ENCODE assay signal across 8 cellular contexts in the genomic region with DNA sequence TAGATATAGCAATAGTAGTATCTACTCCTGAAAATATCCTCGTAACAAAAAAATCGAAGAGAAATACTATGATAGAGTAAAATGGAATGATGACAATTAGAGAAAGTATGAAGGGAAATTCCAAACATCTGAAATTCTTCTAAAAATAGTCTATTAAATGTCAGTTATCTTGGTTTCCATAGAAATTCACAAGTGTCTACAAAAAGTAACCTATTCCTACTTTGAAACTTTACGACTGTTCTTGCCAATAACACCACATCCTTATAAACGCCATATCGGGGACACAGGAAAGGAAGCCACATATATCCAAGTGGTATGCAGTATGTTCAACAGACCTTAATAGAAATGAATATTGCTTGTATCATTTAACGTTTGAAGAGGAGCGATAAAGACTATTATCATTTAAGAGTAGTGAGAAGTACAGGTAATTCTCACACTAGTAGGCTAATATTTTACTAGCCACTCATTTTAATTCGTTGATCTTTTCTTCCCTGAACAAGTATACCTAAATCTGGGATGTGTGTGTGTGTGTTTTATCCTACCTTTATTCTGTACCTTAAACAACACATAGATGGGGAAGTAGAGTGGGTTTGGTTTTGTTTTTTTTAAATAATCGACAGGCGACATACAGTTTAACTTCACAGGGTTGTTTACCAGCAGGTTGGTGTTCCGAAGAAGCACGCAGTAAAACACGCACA. TPM values are rescaled to one million over a fixed set of nuclear protein-coding genes. Genes with fewer than 3 reads are reported as not detected.
DNase-seq lines count a peak whose midpoint lies in the region; ATAC-seq and TF ChIP-seq lines count a peak whose summit lies in the region.

No MANE protein-coding gene starts in this region.

- 31 to 34% methylated on average over 13 of the region's 13 CpGs for WGBS in body of pancreas, 2 donors

- no peak for ATAC-seq in Right ventricle myocardium superior (ENCODE audit: poor library complexity)
- no peak for ATAC-seq in body of pancreas

- intact Hi-C loops in left ventricle myocardium inferior (cut with micrococcal nuclease) (no loop called here), Right ventricle myocardium superior (cut with DNase I) (no loop called here), uterus (cut with DNase I; ENCODE audit: low total_unique reads) (no loop called here), body of pancreas (cut with DNase I) (no loop called here)

- TF ChIP-seq POLR2A in uterus (IDR thresholded peaks at IDR 0.05) (no peak), body of pancreas (IDR thresholded peaks at IDR 0.05) (no peak)

- H3K4me1 ChIP-seq in left ventricle myocardium inferior, result peaks cover 23% of the 10 kb centered on the region
- no peaks in the 10 kb centered on the region for H3K4me1 ChIP-seq in uterus
- peaks cover 15% of the 10 kb centered on the region for H3K4me1 ChIP-seq in body of pancreas

- H3K4me3 ChIP-seq in left ventricle myocardium inferior (peak overlapping the region; percentile 77), kidney epithelial cell (ENCODE audit: low read depth, low read length) (peak overlapping the region; percentile 51), uterus (peak overlapping the region; percentile 49 to 70), body of pancreas (no peak overlapping the region)

- no peak for DNase-seq in left ventricle myocardium inferior
- DNase-seq in Right ventricle myocardium superior, result no peak
- DNase-seq in astrocyte of the hippocampus (ENCODE audit: low read depth, low spot score), result peak; percentile 70
- peak; percentile 67 for DNase-seq in kidney epithelial cell (ENCODE audit: low read depth)
- DNase-seq in uterus, result no peak
- no peak for DNase-seq in NCI-H1694 treated with DMSO at 0.1 percent for 48 hours (lab: John Stamatoyannopoulos, UW)
- DNase-seq in NCI-H1436 (lab: John Stamatoyannopoulos, UW), result no peak
- no peak for DNase-seq in body of pancreas

- no peak for TF ChIP-seq CTCF in left ventricle myocardium inferior (IDR thresholded peaks at IDR 0.05; ENCODE audit: borderline replicate concordance)
- TF ChIP-seq CTCF in kidney epithelial cell (IDR thresholded peaks at IDR 0.05; ENCODE audit: insufficient read depth, low read length, poor library complexity, severe bottlenecking), result no peak
- TF ChIP-seq CTCF in uterus (IDR thresholded peaks at IDR 0.05), result no peak
- TF ChIP-seq CTCF in body of pancreas (IDR thresholded peaks at IDR 0.05), result no peak

- H3K27ac ChIP-seq in left ventricle myocardium inferior (replicated peaks) (no peak overlapping the region), uterus (no peak overlapping the region), body of pancreas (no peak overlapping the region)

- no peaks in the 10 kb centered on the region for H3K36me3 ChIP-seq in left ventricle myocardium inferior
- H3K36me3 ChIP-seq in kidney epithelial cell (ENCODE audit: control insufficient read depth, insufficient read depth, low read length), result no peaks in the 10 kb centered on the region
- no peaks in the 10 kb centered on the region for H3K36me3 ChIP-seq in uterus
- no peaks in the 10 kb centered on the region for H3K36me3 ChIP-seq in body of pancreas (replicated peaks in 1 of 2; ENCODE audit: insufficient read depth in 1 of 2, low read depth in 2 of 2)

- H3K9me3 ChIP-seq in left ventricle myocardium inferior (replicated peaks), result peaks cover 10% of the 10 kb centered on the region
- H3K9me3 ChIP-seq in uterus, result no peaks in the 10 kb centered on the region
- H3K9me3 ChIP-seq in body of pancreas, result no peaks in the 10 kb centered on the region

- H3K27me3 ChIP-seq in left ventricle myocardium inferior (ENCODE audit: low read depth) (peaks cover 32% of the 10 kb centered on the region), kidney epithelial cell (ENCODE audit: control insufficient read depth, insufficient read depth, low read length) (no peaks in the 10 kb centered on the region), uterus (no peaks in the 10 kb centered on the region), body of pancreas (peaks cover 0 to 6% of the 10 kb centered on the region in 2 donors)

RNA-seq across cellular contexts. Expression of gene GPR176, which starts 1.2 kb away (rescaled TPM):
- total RNA-seq in left ventricle myocardium inferior, result 1.6 TPM
- 1.4 TPM for total RNA-seq in Right ventricle myocardium superior
- total RNA-seq in kidney epithelial cell, result 52.0 and 55.9 TPM in 2 replicates
- total RNA-seq in uterus, result 10 to 100 TPM in 1 of 4 donors, 1 to 10 TPM in 3; 5.5 to 11.8 (median 7.1) TPM
- total RNA-seq in body of pancreas, result 1 to 10 TPM in 1 of 2 donors, not detected in 1; 4.7 TPM

RNA-seq across cellular contexts. Expression of gene EIF2AK4, which starts 15.1 kb away (rescaled TPM):
- total RNA-seq in left ventricle myocardium inferior (21.3 TPM), Right ventricle myocardium superior (21.2 TPM), kidney epithelial cell (60.6 and 72.6 TPM in 2 replicates), uterus (10 to 100 TPM; 18.2 to 59.4 (median 36.7) TPM), body of pancreas (10 to 100 TPM; 20.8 to 22.3 TPM)

Comparison
In these comparisons a context has a peak if more than half of its experiments do, and no peak if none do; other contexts are left out.
1. DNase-seq: peak in astrocyte of the hippocampus (single experiment) and kidney epithelial cell (single experiment); none in left ventricle myocardium inferior (single experiment), Right ventricle myocardium superior (single experiment), uterus (0 of 2), NCI-H1694 treated with DMSO at 0.1 percent for 48 hours (single experiment), NCI-H1436 (single experiment) and body of pancreas (0 of 4).
2. H3K4me3 ChIP-seq: peak in left ventricle myocardium inferior (single experiment), kidney epithelial cell (single experiment) and uterus (2 of 2); none in body of pancreas (0 of 2).